19 cellular contexts compared by ENCODE assay signal in the genomic region with DNA sequence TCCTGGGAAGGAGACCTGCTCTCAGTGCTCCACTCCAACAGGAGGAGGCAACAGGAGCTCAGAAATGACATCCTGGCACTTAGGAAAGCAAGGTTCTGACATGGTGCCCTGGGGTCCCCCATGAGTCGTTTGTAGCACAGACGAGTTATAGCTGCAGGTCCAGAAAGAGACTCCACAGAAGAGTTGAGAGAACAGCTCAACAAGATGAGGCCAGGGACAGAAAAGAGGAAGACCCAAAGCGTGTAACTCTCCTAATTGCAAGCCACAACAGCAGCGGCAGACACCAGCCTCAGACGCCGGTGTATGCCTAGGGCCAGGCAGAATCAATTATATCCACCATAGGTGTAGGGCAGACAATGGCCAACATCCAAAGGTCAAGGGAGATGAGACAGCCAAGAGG. TPM values are rescaled to one million over a fixed set of nuclear protein-coding genes. Genes with fewer than 3 reads are reported as not detected.
"Had no signal": no experiment of that assay in that cellular context is flagged by ENCODE, and none has a peak within 500 bp of the region (broad histone marks: within the 10 kb centered on the region; RNA-seq: fewer than 3 reads in every experiment).

No MANE protein-coding gene starts in this region.

RNA-seq across cellular contexts. Expression of gene ETDA, which starts 5.9 kb away (rescaled TPM):
- total RNA-seq: chondrocyte, colonic mucosa, dermis microvascular lymphatic vessel endothelial cell, endodermal cell, esophagus mucosa, esophagus squamous epithelium, gastrocnemius medialis, glomerular endothelial cell, heart right ventricle, kidney epithelial cell, left cardiac atrium, left lung, left ventricle myocardium superior, lower leg skin, lower lobe of right lung, lung microvascular endothelial cell, mononuclear cell, mucosa of gallbladder had no signal
- polyA plus RNA-seq: heart right ventricle, keratinocyte had no signal
